ENCODE assay signal across 8 cellular contexts in genomic region chr2:74441690-74442482, GRCh38. TPM values are rescaled to one million over a fixed set of nuclear protein-coding genes. Genes with fewer than 3 reads are reported as not detected.
DNase-seq lines count a peak whose midpoint lies in the region; ATAC-seq and TF ChIP-seq lines count a peak whose summit lies in the region.

TSS of gene RTKN (minus strand) at chr2:74441937. CDS start at chr2:74441816, 121 bp downstream.

- peak in 3 of 5 donors; percentile 24 to 40 (median 33) for DNase-seq in CD8-positive, alpha-beta memory T cell
- peak; percentile 97 for DNase-seq in H7
- no peak for DNase-seq in SJCRH30
- no peak for DNase-seq in dermis microvascular lymphatic vessel endothelial cell (ENCODE audit: low read depth in 2 of 2)
- DNase-seq in lung microvascular endothelial cell (ENCODE audit: low read depth in 2 of 2): peak in 1 of 2 donors; percentile 38
- peak; percentile 84 for DNase-seq in transverse colon
- DNase-seq in NCI-H446 treated with DMSO at 0.1 percent for 48 hours (lab: John Stamatoyannopoulos, UW): no peak

- no peaks in the 10 kb centered on the region for H3K36me3 Mint-ChIP-seq in CD8-positive, alpha-beta memory T cell

- peak within 1 kb of the TSS; percentile 48 to 78 (median 66) for H3K4me3 Mint-ChIP-seq in CD8-positive, alpha-beta memory T cell

- H3K27me3 Mint-ChIP-seq in CD8-positive, alpha-beta memory T cell: peaks cover 27 to 37% of the 10 kb centered on the region in 2 donors

- TF ChIP-seq EP300 in transverse colon (IDR thresholded peaks at IDR 0.05; ENCODE audit: low read depth): no peak

- peaks cover 26% of the 10 kb centered on the region for H3K27me3 ChIP-seq in CD8-positive, alpha-beta memory T cell (ENCODE audit: insufficient read depth, low read length, poor library complexity, severe bottlenecking)
- H3K27me3 ChIP-seq in H7 (ENCODE audit: control insufficient read depth, insufficient read depth, low read length) (no peaks in the 10 kb centered on the region; the same call in 1 of the 2 replicates), SJCRH30 (no peaks in the 10 kb centered on the region), transverse colon (peaks cover 9% of the 10 kb centered on the region)

- H3K4me3 ChIP-seq in CD8-positive, alpha-beta memory T cell (ENCODE audit: low read length): peak within 1 kb of the TSS; percentile 22
- H3K4me3 ChIP-seq in H7 (ENCODE audit: insufficient read depth, low read depth, low read length) (peak within 1 kb of the TSS; percentile 98), SJCRH30 (peak within 1 kb of the TSS; percentile 68), transverse colon (peak within 1 kb of the TSS; percentile 20 to 58 (median 46))

- peak within 1 kb of the TSS in 4 of 8 donors; percentile 48 to 81 (median 66) for H3K27ac Mint-ChIP-seq in CD8-positive, alpha-beta memory T cell

- peaks cover 0 to 2% (median 0%) of the 10 kb centered on the region in 5 donors for H3K9me3 Mint-ChIP-seq in CD8-positive, alpha-beta memory T cell

- no peak within 1 kb of the TSS for H3K27ac ChIP-seq in CD8-positive, alpha-beta memory T cell (ENCODE audit: low read depth, low read length)
- H3K27ac ChIP-seq in SJCRH30 (peak within 1 kb of the TSS; percentile 100), transverse colon (peak within 1 kb of the TSS; percentile 88 to 93 (median 91))

- no peak for ATAC-seq in GM21367 (IDR thresholded peaks at IDR 0.05; ENCODE audit: unreplicated experiment)

- intact Hi-C loops in transverse colon (cut with DNase I; ENCODE audit: low total_unique reads): no loop called here

- CTCF ChIA-PET in CD8-positive, alpha-beta memory T cell (lab: Charles Lee): no interaction called here

- in situ Hi-C loops in transverse colon (cut with MboI; ENCODE audit: low pct_ligation_motif_present in 1 of 4, low pct_unique_long_range_greater_than_20kb in 1 of 4, low sequenced_read_pairs in 3 of 4): no loop called here

- TF ChIP-seq POLR2A in transverse colon (IDR thresholded peaks at IDR 0.05): peak; percentile 89

- peak in 2 of 5 experiments; percentile 34 to 65 for TF ChIP-seq CTCF in transverse colon (IDR thresholded peaks at IDR 0.05)

- peaks cover 8% of the 10 kb centered on the region for H3K4me1 ChIP-seq in CD8-positive, alpha-beta memory T cell (ENCODE audit: insufficient read depth, low read length)
- H3K4me1 ChIP-seq in SJCRH30 (peaks cover 39% of the 10 kb centered on the region), transverse colon (peaks cover 11 to 52% (median 16%) of the 10 kb centered on the region in 4 donors)

- peaks cover 6 to 20% (median 8%) of the 10 kb centered on the region in 3 donors for H3K4me1 Mint-ChIP-seq in CD8-positive, alpha-beta memory T cell

- H3K9me3 ChIP-seq in CD8-positive, alpha-beta memory T cell (ENCODE audit: low read length): no peaks in the 10 kb centered on the region
- no peaks in the 10 kb centered on the region for H3K9me3 ChIP-seq in SJCRH30 (replicated peaks)
- H3K9me3 ChIP-seq in transverse colon: no peaks in the 10 kb centered on the region

- WGBS in transverse colon (ENCODE audit: low coverage in 1 of 2), 2 donors: 11 to 19% methylated on average over 5 to 47 of the region's 75 CpGs

- no peaks in the 10 kb centered on the region for H3K36me3 ChIP-seq in CD8-positive, alpha-beta memory T cell (ENCODE audit: insufficient read depth, low read length)
- peaks cover 2% of the 10 kb centered on the region for H3K36me3 ChIP-seq in H7 (replicated peaks; ENCODE audit: control insufficient read depth, insufficient read depth, low read length)
- no peaks in the 10 kb centered on the region; the same call in 1 of the 2 replicates for H3K36me3 ChIP-seq in SJCRH30
- H3K36me3 ChIP-seq in transverse colon: no peaks in the 10 kb centered on the region

- POLR2A ChIA-PET in CD8-positive, alpha-beta memory T cell (lab: Charles Lee): interaction anchor here (0.5 kb wide), 1 partner anchor 263 kb away, joined by 5 read pairs; no protein-coding TSS in a partner anchor

RNA-seq across cellular contexts. Expression of gene RTKN, which starts in this region (rescaled TPM):
- total RNA-seq in CD8-positive, alpha-beta memory T cell: 1 to 10 TPM; 1.1 to 1.4 TPM
- 1.2 TPM for polyA plus RNA-seq in CD8-positive, alpha-beta memory T cell
- 93.4 and 107 TPM in 2 replicates for total RNA-seq in H7 (2014; rRNA removed; shearing (Covaris generic))
- total RNA-seq in SJCRH30 (2014; rRNA removed; shearing (Covaris generic)): 47.4 and 50.4 TPM in 2 replicates
- total RNA-seq in dermis microvascular lymphatic vessel endothelial cell (18.0 and 32.9 TPM in 2 replicates), lung microvascular endothelial cell (11.8 and 28.4 TPM in 2 replicates), transverse colon (10 to 100 TPM; 29.7 to 46.4 (median 41.9) TPM)

Comparison
In these comparisons a context has a peak if more than half of its experiments do, and no peak if none do; other contexts are left out.
1. DNase-seq: peak in CD8-positive, alpha-beta memory T cell (3 of 5), H7 (single experiment) and transverse colon (single experiment); none in SJCRH30 (0 of 2), dermis microvascular lymphatic vessel endothelial cell (0 of 2) and NCI-H446 treated with DMSO at 0.1 percent for 48 hours (single experiment).
2. H3K4me3 ChIP-seq: peak in every context shown above with its lines; median percentile 98 in H7; 68 in SJCRH30; 46 in transverse colon; 22 in CD8-positive, alpha-beta memory T cell.